In the genomic region with DNA sequence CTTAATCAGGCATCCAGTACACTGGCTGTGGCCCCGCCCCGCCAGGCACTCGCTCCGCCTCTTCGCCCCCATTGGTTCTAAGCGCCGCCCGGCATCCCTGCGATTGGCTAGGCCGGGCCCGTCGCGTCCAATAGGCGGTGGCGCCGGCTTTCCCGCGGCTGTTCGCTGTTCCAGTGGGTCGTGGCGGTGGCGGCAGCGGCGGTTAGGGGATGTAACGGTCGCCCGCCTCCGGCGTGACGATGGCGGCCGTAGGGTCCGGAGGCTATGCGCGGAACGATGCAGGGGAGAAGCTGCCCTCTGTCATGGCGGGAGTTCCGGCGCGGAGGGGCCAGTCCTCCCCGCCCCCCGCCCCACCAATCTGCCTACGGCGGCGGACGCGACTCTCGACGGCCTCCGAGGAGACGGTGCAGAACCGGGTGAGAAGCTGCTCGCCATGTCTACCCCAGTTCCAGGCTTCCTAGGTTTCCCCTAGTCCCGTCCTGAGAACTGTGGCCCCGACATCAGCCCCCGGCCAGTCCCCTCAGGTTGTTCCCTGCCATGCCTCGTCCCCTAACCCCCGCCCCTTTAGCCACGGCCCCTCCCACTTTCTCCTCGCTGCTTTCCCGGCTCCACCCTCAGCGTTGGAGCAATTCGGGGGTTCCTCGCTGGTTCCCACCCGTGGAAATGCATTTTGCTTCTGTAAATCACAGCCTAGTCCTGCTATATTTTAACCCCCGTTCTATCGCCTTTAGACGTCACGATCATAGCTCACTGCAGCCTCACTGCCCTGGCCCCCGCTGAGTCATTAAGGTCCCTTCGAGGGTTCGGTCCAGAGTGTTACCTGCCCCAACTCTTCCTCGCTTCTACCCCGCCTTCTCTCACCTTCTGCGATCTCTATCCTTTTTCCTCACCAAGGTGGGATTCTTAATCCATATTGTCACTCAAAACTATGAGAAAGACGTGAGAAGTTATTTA, we compare ENCODE assay signal across 1 cellular context.
TF ChIP-seq lines count a peak whose summit lies in the region.

A gene (plus strand): TSS at position 165 of the 954 bp plus-strand sequence. CDS start 75 bp downstream, at position 240.

TF ChIP-seq in WTC11, 78 proteins besides CTCF, POLR2A, EP300 and RAD21 (continued from another document):
- TF ChIP-seq, protein P1, sequence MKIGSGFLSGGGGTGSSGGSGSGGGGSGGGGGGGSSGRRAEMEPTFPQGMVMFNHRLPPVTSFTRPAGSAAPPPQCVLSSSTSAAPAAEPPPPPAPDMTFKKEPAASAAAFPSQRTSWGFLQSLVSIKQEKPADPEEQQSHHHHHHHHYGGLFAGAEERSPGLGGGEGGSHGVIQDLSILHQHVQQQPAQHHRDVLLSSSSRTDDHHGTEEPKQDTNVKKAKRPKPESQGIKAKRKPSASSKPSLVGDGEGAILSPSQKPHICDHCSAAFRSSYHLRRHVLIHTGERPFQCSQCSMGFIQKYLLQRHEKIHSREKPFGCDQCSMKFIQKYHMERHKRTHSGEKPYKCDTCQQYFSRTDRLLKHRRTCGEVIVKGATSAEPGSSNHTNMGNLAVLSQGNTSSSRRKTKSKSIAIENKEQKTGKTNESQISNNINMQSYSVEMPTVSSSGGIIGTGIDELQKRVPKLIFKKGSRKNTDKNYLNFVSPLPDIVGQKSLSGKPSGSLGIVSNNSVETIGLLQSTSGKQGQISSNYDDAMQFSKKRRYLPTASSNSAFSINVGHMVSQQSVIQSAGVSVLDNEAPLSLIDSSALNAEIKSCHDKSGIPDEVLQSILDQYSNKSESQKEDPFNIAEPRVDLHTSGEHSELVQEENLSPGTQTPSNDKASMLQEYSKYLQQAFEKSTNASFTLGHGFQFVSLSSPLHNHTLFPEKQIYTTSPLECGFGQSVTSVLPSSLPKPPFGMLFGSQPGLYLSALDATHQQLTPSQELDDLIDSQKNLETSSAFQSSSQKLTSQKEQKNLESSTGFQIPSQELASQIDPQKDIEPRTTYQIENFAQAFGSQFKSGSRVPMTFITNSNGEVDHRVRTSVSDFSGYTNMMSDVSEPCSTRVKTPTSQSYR (CRISPR knock-in tag; IDR thresholded peaks at IDR 0.05): no peak
- TF ChIP-seq FOXP1 (CRISPR knock-in tag; IDR thresholded peaks at IDR 0.05; ENCODE audit: borderline replicate concordance) (no peak), EMX1 (CRISPR knock-in tag; IDR thresholded peaks at IDR 0.05) (no peak), CBFB (CRISPR knock-in tag; IDR thresholded peaks at IDR 0.05; ENCODE audit: low read depth) (no peak), IRF2 (CRISPR knock-in tag; IDR thresholded peaks at IDR 0.05; ENCODE audit: borderline replicate concordance, low read depth) (no peak), ZNF671 (CRISPR knock-in tag; IDR thresholded peaks at IDR 0.05) (no peak), ELF4 (CRISPR knock-in tag; IDR thresholded peaks at IDR 0.05; ENCODE audit: low read depth) (no peak), ZNF138 (CRISPR knock-in tag; conservative IDR thresholded peaks at IDR 0.05) (no peak), ZNF232 (CRISPR knock-in tag; IDR thresholded peaks at IDR 0.05) (no peak), ETV6 (CRISPR knock-in tag; IDR thresholded peaks at IDR 0.05) (no peak), ESRRA (CRISPR knock-in tag; IDR thresholded peaks at IDR 0.05; ENCODE audit: borderline replicate concordance) (peak; percentile 20; the same call in 1 of the 2 replicates)
- TF ChIP-seq, protein P2, sequence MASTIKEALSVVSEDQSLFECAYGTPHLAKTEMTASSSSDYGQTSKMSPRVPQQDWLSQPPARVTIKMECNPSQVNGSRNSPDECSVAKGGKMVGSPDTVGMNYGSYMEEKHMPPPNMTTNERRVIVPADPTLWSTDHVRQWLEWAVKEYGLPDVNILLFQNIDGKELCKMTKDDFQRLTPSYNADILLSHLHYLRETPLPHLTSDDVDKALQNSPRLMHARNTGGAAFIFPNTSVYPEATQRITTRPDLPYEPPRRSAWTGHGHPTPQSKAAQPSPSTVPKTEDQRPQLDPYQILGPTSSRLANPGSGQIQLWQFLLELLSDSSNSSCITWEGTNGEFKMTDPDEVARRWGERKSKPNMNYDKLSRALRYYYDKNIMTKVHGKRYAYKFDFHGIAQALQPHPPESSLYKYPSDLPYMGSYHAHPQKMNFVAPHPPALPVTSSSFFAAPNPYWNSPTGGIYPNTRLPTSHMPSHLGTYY (CRISPR knock-in tag; IDR thresholded peaks at IDR 0.05): no peak
TF ChIP-seq in WTC11: peak in this region for 12.
